ENCODE assay signal across 8 cellular contexts in the genomic region with DNA sequence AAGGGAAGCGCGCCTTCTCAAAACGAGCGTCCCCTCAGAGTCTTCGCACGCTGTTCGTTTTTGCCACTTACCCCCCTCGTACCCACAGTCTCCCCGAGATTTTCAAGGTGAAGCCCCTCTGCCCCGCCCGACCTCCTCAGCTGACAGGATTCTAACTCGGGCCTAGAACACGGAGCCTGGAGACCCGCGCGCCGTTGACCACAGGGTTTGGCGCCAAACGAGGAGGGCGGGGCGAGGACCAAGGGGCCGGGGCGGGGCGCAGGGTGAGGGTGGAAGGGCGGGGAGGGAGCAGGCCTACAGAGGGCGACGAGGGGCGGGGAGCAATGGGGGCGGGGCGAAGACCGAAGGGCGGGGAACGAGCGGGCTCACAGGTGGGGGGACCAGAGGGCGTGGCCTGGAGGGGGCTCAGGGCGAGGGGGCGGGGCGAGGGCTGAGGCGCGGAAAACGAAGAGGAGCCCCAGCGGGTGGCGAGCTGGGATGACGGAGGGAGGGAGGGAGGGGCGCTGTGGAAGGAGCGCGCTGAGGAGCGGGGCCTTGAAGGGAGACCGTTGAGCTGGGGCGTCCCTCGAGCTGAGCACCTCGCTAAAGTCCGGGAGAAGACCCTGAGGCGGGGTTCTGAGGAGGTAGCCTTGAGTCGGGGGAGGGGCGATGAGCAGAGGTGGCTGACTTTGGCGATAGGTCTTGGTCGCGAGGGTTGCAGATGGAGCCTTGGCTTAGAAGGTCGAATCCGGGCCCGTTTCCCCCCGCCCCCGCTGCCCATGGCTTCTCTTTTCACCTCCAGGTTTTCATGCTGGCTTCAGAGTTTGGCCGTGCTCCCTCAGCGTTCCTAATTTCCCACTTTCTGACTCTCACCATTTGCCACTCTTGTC.
DNase-seq lines count a peak whose midpoint lies in the region; ATAC-seq and TF ChIP-seq lines count a peak whose summit lies in the region.

A gene with protein sequence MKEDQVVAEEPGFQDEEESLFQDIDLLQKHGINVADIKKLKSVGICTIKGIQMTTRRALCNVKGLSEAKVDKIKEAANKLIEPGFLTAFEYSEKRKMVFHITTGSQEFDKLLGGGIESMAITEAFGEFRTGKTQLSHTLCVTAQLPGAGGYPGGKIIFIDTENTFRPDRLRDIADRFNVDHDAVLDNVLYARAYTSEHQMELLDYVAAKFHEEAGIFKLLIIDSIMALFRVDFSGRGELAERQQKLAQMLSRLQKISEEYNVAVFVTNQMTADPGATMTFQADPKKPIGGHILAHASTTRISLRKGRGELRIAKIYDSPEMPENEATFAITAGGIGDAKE (minus strand): TSS at position 212 of the 869 bp plus-strand sequence. CDS start 1,927 bp downstream, outside the sequence.

- peak within 1 kb of the TSS; percentile 86 for H3K4me3 ChIP-seq in GM06990 (replicated peaks; ENCODE audit: low read depth, low read length)
- peak within 1 kb of the TSS; percentile 78 for H3K4me3 ChIP-seq in coronary artery

- H3K36me3 ChIP-seq in GM06990 (ENCODE audit: control insufficient read depth, insufficient read depth, low read length): no peaks in the 10 kb centered on the region

- ATAC-seq in HG03108 (IDR thresholded peaks at IDR 0.05; ENCODE audit: unreplicated experiment) (peak; percentile 57), HG03571 (IDR thresholded peaks at IDR 0.05; ENCODE audit: unreplicated experiment) (no peak)

- TF ChIP-seq CTCF in GM06990 (IDR thresholded peaks at IDR 0.05; ENCODE audit: insufficient read depth, low read length, poor library complexity, severe bottlenecking): no peak
- TF ChIP-seq CTCF in coronary artery (IDR thresholded peaks at IDR 0.05): no peak

- H3K27me3 ChIP-seq in GM06990 (replicated peaks; ENCODE audit: control insufficient read depth, insufficient read depth, low read length): no peaks in the 10 kb centered on the region

- H3K27ac ChIP-seq in coronary artery: peak within 1 kb of the TSS; percentile 86 to 95

- peak; percentile 94 for DNase-seq in GM06990 (ENCODE audit: extremely low read depth, insufficient read length)
- DNase-seq in NCI-H69 (lab: John Stamatoyannopoulos, UW): peak; percentile 98
- peak; percentile 96 for DNase-seq in activated CD4-positive, alpha-beta T cell treated with anti-CD3 and anti-CD28 coated beads, Interleukin-2, amount 50 U/mL, for 24 hours (ENCODE audit: low read depth in 1 of 2, low spot score in 1 of 2)
- peak; percentile 96 for DNase-seq in coronary artery (ENCODE audit: low spot score)
- peak; percentile 98 for DNase-seq in left kidney (ENCODE audit: low read depth, low spot score)
- peak; percentile 97 for DNase-seq in stimulated activated CD4-positive, alpha-beta T cell treated with anti-CD3 and anti-CD28 coated beads, Interleukin-1b, Interleukin-23, amount 100 ng/mL, for 48 hours
